In genomic region chr1:1892079-1892762, GRCh38 we compare ENCODE assay signal across 8 cellular contexts. TPM values are rescaled to one million over a fixed set of nuclear protein-coding genes. Genes with fewer than 3 reads are reported as not detected.
DNase-seq lines count a peak whose midpoint lies in the region; ATAC-seq and TF ChIP-seq lines count a peak whose summit lies in the region.

No MANE protein-coding gene starts in this region.

- no peak overlapping the region for H2BK15ac ChIP-seq in mesendoderm (replicated peaks; ENCODE audit: low read depth)

- CTCF ChIA-PET in MCF 10A (lab: Yijun Ruan, JAX): interaction anchor here (0.5 to 1.7 kb wide), 4 partner anchors 10 to 163 kb away, joined by 3 to 9 read pairs (median 5); no protein-coding TSS in a partner anchor

- BruUV-seq in MCF 10A (replicated peaks; lab: Mats Ljungman, UMichigan): no TSS peak

- H3K27ac ChIP-seq in mesendoderm (ENCODE audit: low read depth, low read length): no peak overlapping the region

- H3K56ac ChIP-seq in mesendoderm (ENCODE audit: low read length): peak overlapping the region; percentile 97

- POLR2A ChIA-PET in MCF 10A (lab: Yijun Ruan, JAX): interaction anchor here (0.6 to 1.7 kb wide), 5 partner anchors 9 to 277 kb away, joined by 3 to 29 read pairs (median 4); partner anchors contain the start of genes MIB2 and NADK

- H3K4me1 ChIP-seq in mesendoderm (ENCODE audit: control insufficient read depth, low read depth, low read length): peaks cover 10% of the 10 kb centered on the region

- peaks cover 25% of the 10 kb centered on the region for H3K4me1 Mint-ChIP-seq in MCF 10A (ENCODE audit: insufficient read depth, unreplicated experiment)

- no peak overlapping the region for H2BK120ac ChIP-seq in mesendoderm (ENCODE audit: low read depth, low read length)

- no peak overlapping the region for H4K5ac ChIP-seq in mesendoderm (ENCODE audit: low read length)

- H2AK5ac ChIP-seq in mesendoderm (ENCODE audit: low read length): peak overlapping the region; percentile 55

- no peak for ATAC-seq in GM21723 (IDR thresholded peaks at IDR 0.05; ENCODE audit: unreplicated experiment)

- peak overlapping the region; percentile 85 for H3K4me3 Mint-ChIP-seq in MCF 10A (ENCODE audit: unreplicated experiment)

- H3K36me3 ChIP-seq in mesendoderm (ENCODE audit: control insufficient read depth, insufficient read depth, low read length): no peaks in the 10 kb centered on the region

- DNase-seq in stimulated activated CD4-positive, alpha-beta T cell treated with anti-CD3 and anti-CD28 coated beads, Interleukin-4, amount 100 ng/mL, for 4 hours: peak; percentile 20 to 54
- no peak for DNase-seq in stimulated activated CD4-positive, alpha-beta T cell treated with anti-CD3 and anti-CD28 coated beads, Interleukin-4, amount 100 ng/mL, for 24 hours
- no peak for DNase-seq in MCF 10A (ENCODE audit: unreplicated experiment)
- no peak for DNase-seq in mesendoderm
- no peak for DNase-seq in NCI-H446 (lab: John Stamatoyannopoulos, UW)
- DNase-seq in AG20443 (ENCODE audit: low spot score): no peak
- no peak for DNase-seq in HuH-7 (ENCODE audit: low spot score)

- peaks cover 33% of the 10 kb centered on the region for H3K79me2 ChIP-seq in mesendoderm (ENCODE audit: control insufficient read depth, insufficient read depth, low read length)

- no CpG with 5 or more reads among the region's 21 CpGs for WGBS in mesendoderm (ENCODE audit: extremely low coverage, insufficient coverage, low lambda C conversion rate)

- H3K23ac ChIP-seq in mesendoderm (ENCODE audit: low read length): peak overlapping the region; percentile 90

- no peaks in the 10 kb centered on the region for H3K27me3 Mint-ChIP-seq in MCF 10A (ENCODE audit: insufficient read depth, unreplicated experiment)

- no peaks in the 10 kb centered on the region for H3K36me3 Mint-ChIP-seq in MCF 10A (ENCODE audit: insufficient read depth, unreplicated experiment)

- no peaks in the 10 kb centered on the region for H3K27me3 ChIP-seq in mesendoderm (ENCODE audit: insufficient read depth, low read length, poor library complexity)

- no peak overlapping the region for H3K4me3 ChIP-seq in mesendoderm (ENCODE audit: low read length)

- H4K8ac ChIP-seq in mesendoderm (ENCODE audit: low read depth, low read length): no peak overlapping the region

- peak overlapping the region; percentile 92 for H3K9ac ChIP-seq in mesendoderm (ENCODE audit: low read length)

- no peak overlapping the region for H3K4ac ChIP-seq in mesendoderm (ENCODE audit: low read depth, low read length)

- peak overlapping the region; percentile 91 for H3K27ac Mint-ChIP-seq in MCF 10A (ENCODE audit: low read depth, unreplicated experiment)

- H3K4me2 ChIP-seq in mesendoderm (ENCODE audit: low read length): peak overlapping the region; percentile 28

- TF ChIP-seq CTCF in MCF 10A (IDR thresholded peaks at IDR 0.05; ENCODE audit: unreplicated experiment): no peak

- no peak overlapping the region for H3K18ac ChIP-seq in mesendoderm (ENCODE audit: low read length)

- H3K79me1 ChIP-seq in mesendoderm (ENCODE audit: low read length): peaks cover 2% of the 10 kb centered on the region

- intact Hi-C loops in MCF 10A (cut with micrococcal nuclease): loop anchor here (5.0 kb wide), 1 partner anchor 115 kb away; the partner anchor contains the start of gene NADK

- no peak overlapping the region for H2BK5ac ChIP-seq in mesendoderm (ENCODE audit: low read length)

- no peaks in the 10 kb centered on the region for H3K9me3 Mint-ChIP-seq in MCF 10A (ENCODE audit: unreplicated experiment)

RNA-seq across cellular contexts. Expression of gene GNB1, which starts 1.3 kb away (rescaled TPM):
- 426 and 430 TPM in 2 replicates for total RNA-seq in MCF 10A (2022)
- polyA plus RNA-seq in mesendoderm (2013, experiment 1 of 2): 227 TPM
- 228 TPM for polyA plus RNA-seq in mesendoderm (2013, experiment 2 of 2)

RNA-seq across cellular contexts. Expression of gene CALML6, which starts 22.8 kb away (rescaled TPM):
- total RNA-seq in MCF 10A (2022): 1.7 and 2.8 TPM in 2 replicates
- 0.27 TPM for polyA plus RNA-seq in mesendoderm (2013, experiment 1 of 2)
- 0.22 TPM for polyA plus RNA-seq in mesendoderm (2013, experiment 2 of 2)

RNA-seq across cellular contexts. Expression of gene TMEM52, which starts 26.9 kb away (rescaled TPM):
- total RNA-seq in MCF 10A (2022): 0.91 and 1.2 TPM in 2 replicates
- polyA plus RNA-seq in mesendoderm (2013, experiment 1 of 2): 9.0 TPM
- 8.8 TPM for polyA plus RNA-seq in mesendoderm (2013, experiment 2 of 2)

Comparison
In these comparisons a context has a peak if more than half of its experiments do, and no peak if none do; other contexts are left out.
1. DNase-seq: peak in stimulated activated CD4-positive, alpha-beta T cell treated with anti-CD3 and anti-CD28 coated beads, Interleukin-4, amount 100 ng/mL, for 4 hours (2 of 2); none in stimulated activated CD4-positive, alpha-beta T cell treated with anti-CD3 and anti-CD28 coated beads, Interleukin-4, amount 100 ng/mL, for 24 hours (single experiment), MCF 10A (single experiment), mesendoderm (single experiment), NCI-H446 (0 of 2), AG20443 (single experiment) and HuH-7 (single experiment).